In the genomic region with DNA sequence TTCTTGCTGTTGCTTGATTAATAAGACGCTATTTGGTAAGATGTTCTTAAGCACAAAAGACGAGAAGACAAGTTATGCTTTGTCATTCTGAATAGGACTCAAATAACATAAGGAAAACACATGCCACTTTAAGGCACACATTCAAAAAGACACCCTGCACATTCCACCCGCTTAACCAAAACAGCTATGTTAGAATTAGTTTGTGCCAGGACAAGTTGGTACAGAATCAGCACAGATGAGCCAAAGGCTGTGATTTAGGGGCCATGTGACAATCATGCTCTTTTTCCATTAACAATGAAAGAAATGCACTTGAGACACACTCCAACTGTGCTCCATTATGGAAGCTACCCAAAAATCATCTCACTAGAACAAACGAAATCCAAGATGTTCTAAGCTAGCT, we compare ENCODE assay signal across 8 cellular contexts. TPM values are rescaled to one million over a fixed set of nuclear protein-coding genes. Genes with fewer than 3 reads are reported as not detected.
DNase-seq lines count a peak whose midpoint lies in the region; ATAC-seq lines count a peak whose summit lies in the region.

No MANE protein-coding gene starts in this region.

- peak overlapping the region; percentile 62 for H3K27ac Mint-ChIP-seq in stimulated activated naive CD8-positive, alpha-beta T cell treated with anti-CD3 and anti-CD28 coated beads, Interleukin-15, Interleukin-2, amounts not matched to agents 100 ng/mL and 50 ng/mL, for 24 hours

- peak overlapping the region; percentile 80 for H3K4me3 Mint-ChIP-seq in stimulated activated naive CD8-positive, alpha-beta T cell treated with anti-CD3 and anti-CD28 coated beads, Interleukin-15, Interleukin-2, amounts not matched to agents 100 ng/mL and 50 ng/mL, for 24 hours

- H3K36me3 Mint-ChIP-seq in stimulated activated naive CD8-positive, alpha-beta T cell treated with anti-CD3 and anti-CD28 coated beads, Interleukin-15, Interleukin-2, amounts not matched to agents 100 ng/mL and 50 ng/mL, for 24 hours (ENCODE audit: low read depth), result peaks cover 47% of the 10 kb centered on the region

- ATAC-seq in stimulated activated naive CD8-positive, alpha-beta T cell treated with anti-CD3 and anti-CD28 coated beads, Interleukin-15, Interleukin-2, amounts not matched to agents 100 U/mL and 50 U/mL, for 24 hours, result no peak
- no peak for ATAC-seq in GM19023 (IDR thresholded peaks at IDR 0.05; ENCODE audit: unreplicated experiment)
- no peak for ATAC-seq in GM21360 (IDR thresholded peaks at IDR 0.05; ENCODE audit: unreplicated experiment)
- no peak for ATAC-seq in HG02981 (IDR thresholded peaks at IDR 0.05; ENCODE audit: unreplicated experiment)

- H3K9me3 Mint-ChIP-seq in stimulated activated naive CD8-positive, alpha-beta T cell treated with anti-CD3 and anti-CD28 coated beads, Interleukin-15, Interleukin-2, amounts not matched to agents 100 ng/mL and 50 ng/mL, for 24 hours, result no peaks in the 10 kb centered on the region

- H3K4me1 ChIP-seq in SJCRH30, result peaks cover 16% of the 10 kb centered on the region

- no peak for DNase-seq in stimulated activated naive CD8-positive, alpha-beta T cell treated with anti-CD3 and anti-CD28 coated beads, Interleukin-15, Interleukin-2, amounts not matched to agents 100 U/mL and 50 U/mL, for 24 hours
- DNase-seq in astrocyte of the hippocampus (ENCODE audit: low read depth, low spot score) (peak; percentile 26), medulla oblongata (ENCODE audit: extremely low spot score) (peak; percentile 90), SJCRH30 (no peak)

- H3K27me3 ChIP-seq in SJCRH30, result no peaks in the 10 kb centered on the region

- H3K27ac ChIP-seq in SJCRH30, result no peak overlapping the region

- H3K36me3 ChIP-seq in SJCRH30, result peaks cover 3% of the 10 kb centered on the region; the same call in 1 of the 2 replicates

- peaks cover 81% of the 10 kb centered on the region for H3K4me1 Mint-ChIP-seq in stimulated activated naive CD8-positive, alpha-beta T cell treated with anti-CD3 and anti-CD28 coated beads, Interleukin-15, Interleukin-2, amounts not matched to agents 100 ng/mL and 50 ng/mL, for 24 hours (ENCODE audit: low read depth)

- no peaks in the 10 kb centered on the region for H3K9me3 ChIP-seq in SJCRH30 (replicated peaks)

- H3K27me3 Mint-ChIP-seq in stimulated activated naive CD8-positive, alpha-beta T cell treated with anti-CD3 and anti-CD28 coated beads, Interleukin-15, Interleukin-2, amounts not matched to agents 100 ng/mL and 50 ng/mL, for 24 hours, result no peaks in the 10 kb centered on the region

- no peak overlapping the region for H3K4me3 ChIP-seq in SJCRH30

RNA-seq across cellular contexts. Expression of gene STARD7, which starts 3.4 kb away (rescaled TPM):
- total RNA-seq in SJCRH30 (2014; rRNA removed; shearing (Covaris generic)), result 232 and 243 TPM in 2 replicates

RNA-seq across cellular contexts. Expression of gene DUSP2, which starts 60.0 kb away (rescaled TPM):
- total RNA-seq in SJCRH30 (2014; rRNA removed; shearing (Covaris generic)), result 0.67 and 1.0 TPM in 2 replicates

Comparison
In these comparisons a context has a peak if more than half of its experiments do, and no peak if none do; other contexts are left out.
1. DNase-seq: peak in astrocyte of the hippocampus (single experiment) and medulla oblongata (single experiment); none in stimulated activated naive CD8-positive, alpha-beta T cell treated with anti-CD3 and anti-CD28 coated beads, Interleukin-15, Interleukin-2, amounts not matched to agents 100 U/mL and 50 U/mL, for 24 hours (single experiment) and SJCRH30 (0 of 2).